Comparison of ENCODE assay signal across 22 cellular contexts in genomic region chr5:92676120-92676838, GRCh38.
"Had no signal": no experiment of that assay in that cellular context is flagged by ENCODE, and none has a peak within 500 bp of the region (broad histone marks: within the 10 kb centered on the region; RNA-seq: fewer than 3 reads in every experiment).

No MANE protein-coding gene starts in this region.

- H3K4me3 ChIP-seq: right lobe of liver, thoracic aorta, upper lobe of left lung had no signal

- ATAC-seq: activated naive CD4-positive, alpha-beta T cell treated with anti-CD3 and anti-CD28 coated beads, Interleukin-2, amount 50 U/mL, for 72 hours; esophagus mucosa; left ventricle myocardium superior; natural killer cell; right lobe of liver; stimulated activated naive B cell treated with anti-CD40 and anti-IgM and Interleukin-4, amounts not matched to agents 10 μg/mL and 1 μg/mL and 100 μg/mL, for 72 hours had no signal

- H3K9me3 ChIP-seq: right lobe of liver, thoracic aorta, upper lobe of left lung had no signal

- H3K27ac ChIP-seq: brain microvascular endothelial cell, right lobe of liver, thoracic aorta, upper lobe of left lung had no signal

- DNase-seq: activated T-cell treated with anti-CD3 and anti-CD28 coated beads, Interleukin-2, amount 50 U/mL, for 1 hour; aorta; brain microvascular endothelial cell; effector memory CD4-positive, alpha-beta T cell; foreskin melanocyte; immature natural killer cell; left ventricle myocardium superior; mammary epithelial cell; midbrain; natural killer cell; occipital lobe; posterior cingulate gyrus; right lobe of liver; small intestine; stimulated activated CD4-positive, alpha-beta T cell treated with anti-CD3 and anti-CD28 coated beads, Interleukin-15, amount 100 ng/mL, for 24 hours; stimulated activated CD8-positive, alpha-beta memory T cell treated with anti-CD3 and anti-CD28 coated beads, Interleukin-4, amount 100 ng/mL, for 48 hours; stimulated activated naive B cell treated with anti-CD40 and anti-IgM and Interleukin-4, amounts not matched to agents 10 μg/mL and 1 μg/mL and 100 μg/mL, for 72 hours; T-helper 1 cell; upper lobe of left lung had no signal

- H3K36me3 ChIP-seq: brain microvascular endothelial cell, right lobe of liver, thoracic aorta, upper lobe of left lung had no signal

- H3K4me1 ChIP-seq: upper lobe of left lung had no signal

- H3K27me3 ChIP-seq: brain microvascular endothelial cell, right lobe of liver, upper lobe of left lung had no signal
